In genomic region chr13:41554180-41554579, GRCh38 we compare ENCODE assay signal across 13 cellular contexts.
A peak's percentile ranks its signal among the peaks of the same experiment; 100 is the strongest.
DNase-seq lines count a peak whose midpoint lies in the region; ATAC-seq lines count a peak whose summit lies in the region.
"Had no signal": no experiment of that assay in that cellular context is flagged by ENCODE, and none has a peak within 500 bp of the region (broad histone marks: within the 10 kb centered on the region; RNA-seq: fewer than 3 reads in every experiment).

No MANE protein-coding gene starts in this region.

- CTCF ChIA-PET in activated CD8-positive, alpha-beta memory T cell treated with anti-CD3 and anti-CD28 coated beads, Interleukin-2, amount 10 ng/mL, durations not matched to agents 7 days and 5 days (lab: Charles Lee): interaction anchor here (1.2 to 2.6 kb wide), 2 partner anchors 95 to 114 kb away, joined by 4 to 7 read pairs; no protein-coding TSS in a partner anchor
- CTCF ChIA-PET in activated CD4-positive, alpha-beta memory T cell treated with anti-CD3 and anti-CD28 coated beads for 36 hours (lab: Charles Lee): interaction anchor here (1.2 to 2.2 kb wide), 6 partner anchors 33 to 152 kb away, joined by 3 to 20 read pairs (median 4); no protein-coding TSS in a partner anchor

- no peaks in the 10 kb centered on the region for H3K9me3 Mint-ChIP-seq in activated CD8-positive, alpha-beta memory T cell treated with anti-CD3 and anti-CD28 coated beads, Interleukin-2, amount 10 ng/mL, durations not matched to agents 7 days and 5 days (ENCODE audit: low read depth)
- H3K9me3 Mint-ChIP-seq in activated CD4-positive, alpha-beta memory T cell treated with anti-CD3 and anti-CD28 coated beads for 36 hours: no peaks in the 10 kb centered on the region
- H3K9me3 Mint-ChIP-seq: CD4-positive, alpha-beta T cell had no signal

- H3K27me3 Mint-ChIP-seq in activated CD8-positive, alpha-beta memory T cell treated with anti-CD3 and anti-CD28 coated beads, Interleukin-2, amount 10 ng/mL, durations not matched to agents 7 days and 5 days: peaks cover 2% of the 10 kb centered on the region
- peaks cover 2% of the 10 kb centered on the region for H3K27me3 Mint-ChIP-seq in activated CD4-positive, alpha-beta memory T cell treated with anti-CD3 and anti-CD28 coated beads for 36 hours
- H3K27me3 Mint-ChIP-seq: CD4-positive, alpha-beta T cell had no signal

- POLR2A ChIA-PET in activated CD4-positive, alpha-beta memory T cell treated with anti-CD3 and anti-CD28 coated beads for 36 hours (lab: Charles Lee): interaction anchor here (0.8 to 1.5 kb wide), 4 partner anchors 8 to 91 kb away, joined by 3 to 5 read pairs (median 4); no protein-coding TSS in a partner anchor

- no peak for DNase-seq in activated CD8-positive, alpha-beta memory T cell treated with anti-CD3 and anti-CD28 coated beads, Interleukin-2, amount 10 ng/mL, durations not matched to agents 7 days and 5 days
- DNase-seq in activated CD8-positive, alpha-beta memory T cell treated with anti-CD3 and anti-CD28 coated beads, Interleukin-2, amount 50 U/mL, for 4 hours: no peak
- no peak for DNase-seq in activated CD4-positive, alpha-beta memory T cell treated with anti-CD3 and anti-CD28 coated beads for 36 hours
- no peak for DNase-seq in stimulated activated naive CD8-positive, alpha-beta T cell treated with anti-CD3 and anti-CD28 coated beads, Interleukin-15, Interleukin-2, amounts not matched to agents 100 U/mL and 50 U/mL, for 24 hours
- DNase-seq in cerebellum (ENCODE audit: low spot score) (no peak), COLO668 (lab: John Stamatoyannopoulos, UW; ENCODE audit: unreplicated experiment) (no peak), NCI-H2227 (lab: John Stamatoyannopoulos, UW; ENCODE audit: unreplicated experiment) (no peak)
- DNase-seq: CD4-positive, alpha-beta T cell; KG1; MV-4-11; NCI-H187 treated with DMSO at 0.1 percent for 48 hours; sigmoid colon had no signal

- H3K4me1 Mint-ChIP-seq in activated CD8-positive, alpha-beta memory T cell treated with anti-CD3 and anti-CD28 coated beads, Interleukin-2, amount 10 ng/mL, durations not matched to agents 7 days and 5 days: peaks cover 30% of the 10 kb centered on the region
- peaks cover 21% of the 10 kb centered on the region for H3K4me1 Mint-ChIP-seq in activated CD4-positive, alpha-beta memory T cell treated with anti-CD3 and anti-CD28 coated beads for 36 hours (ENCODE audit: low read depth)

- H3K4me3 Mint-ChIP-seq in activated CD8-positive, alpha-beta memory T cell treated with anti-CD3 and anti-CD28 coated beads, Interleukin-2, amount 10 ng/mL, durations not matched to agents 7 days and 5 days: peak overlapping the region; percentile 7
- no peak overlapping the region for H3K4me3 Mint-ChIP-seq in activated CD4-positive, alpha-beta memory T cell treated with anti-CD3 and anti-CD28 coated beads for 36 hours
- H3K4me3 Mint-ChIP-seq: CD4-positive, alpha-beta T cell had no signal

- intact Hi-C loops in activated CD4-positive, alpha-beta memory T cell treated with anti-CD3 and anti-CD28 coated beads for 36 hours (cut with micrococcal nuclease): loop anchor here (1.0 to 10.0 kb wide), 6 partner anchors 62 to 201 kb away; no protein-coding TSS in a partner anchor

- no peak overlapping the region for H3K27ac Mint-ChIP-seq in activated CD8-positive, alpha-beta memory T cell treated with anti-CD3 and anti-CD28 coated beads, Interleukin-2, amount 10 ng/mL, durations not matched to agents 7 days and 5 days
- H3K27ac Mint-ChIP-seq in activated CD4-positive, alpha-beta memory T cell treated with anti-CD3 and anti-CD28 coated beads for 36 hours: peak overlapping the region; percentile 9
- H3K27ac Mint-ChIP-seq: CD4-positive, alpha-beta T cell had no signal

- peak; percentile 50 for ATAC-seq in activated CD8-positive, alpha-beta memory T cell treated with anti-CD3 and anti-CD28 coated beads, Interleukin-2, amount 10 ng/mL, durations not matched to agents 7 days and 5 days
- peak; percentile 21 for ATAC-seq in HG02610 (IDR thresholded peaks at IDR 0.05; ENCODE audit: unreplicated experiment)
- ATAC-seq in stimulated activated naive CD8-positive, alpha-beta T cell treated with anti-CD3 and anti-CD28 coated beads, Interleukin-15, Interleukin-2, amounts not matched to agents 100 U/mL and 50 U/mL, for 24 hours: peak; percentile 9

- no peaks in the 10 kb centered on the region for H3K36me3 Mint-ChIP-seq in activated CD8-positive, alpha-beta memory T cell treated with anti-CD3 and anti-CD28 coated beads, Interleukin-2, amount 10 ng/mL, durations not matched to agents 7 days and 5 days
- H3K36me3 Mint-ChIP-seq in activated CD4-positive, alpha-beta memory T cell treated with anti-CD3 and anti-CD28 coated beads for 36 hours: no peaks in the 10 kb centered on the region
